Comparison of ENCODE assay signal across 8 cellular contexts in the genomic region with DNA sequence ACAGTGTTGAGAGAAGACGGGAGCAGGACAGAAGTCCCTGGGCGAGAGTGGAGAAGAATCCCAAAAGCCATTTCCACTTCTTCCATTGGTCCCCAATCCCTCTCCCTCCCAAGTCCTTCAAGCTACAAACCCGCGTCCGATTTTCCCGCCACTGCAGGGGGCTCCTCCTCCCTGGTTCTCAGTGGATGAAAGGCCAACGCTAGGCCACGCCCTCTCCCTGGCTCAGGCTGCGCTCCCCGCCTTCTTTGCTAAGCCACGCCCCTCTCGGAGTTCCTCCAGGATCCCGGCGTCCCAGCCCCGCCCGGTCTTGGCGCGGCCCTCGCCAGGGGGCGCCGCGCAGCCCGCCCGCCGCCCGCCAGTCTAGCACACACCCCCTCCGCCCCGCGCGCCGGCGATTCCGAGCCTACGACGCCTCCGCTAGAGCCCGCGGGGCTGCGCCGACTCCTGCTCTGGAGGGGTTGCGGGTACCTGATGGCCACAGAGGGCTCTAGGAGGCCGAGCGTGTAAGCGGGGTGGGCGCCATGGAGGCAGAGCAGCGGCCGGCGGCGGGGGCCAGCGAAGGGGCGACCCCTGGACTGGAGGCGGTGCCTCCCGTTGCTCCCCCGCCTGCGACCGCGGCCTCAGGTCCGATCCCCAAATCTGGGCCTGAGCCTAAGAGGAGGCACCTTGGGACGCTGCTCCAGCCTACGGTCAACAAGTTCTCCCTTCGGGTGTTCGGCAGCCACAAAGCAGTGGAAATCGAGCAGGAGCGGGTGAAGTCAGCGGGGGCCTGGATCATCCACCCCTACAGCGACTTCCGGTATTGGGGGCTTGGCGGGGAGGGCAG. TPM values are rescaled to one million over a fixed set of nuclear protein-coding genes. Genes with fewer than 3 reads are reported as not detected.
A peak's percentile ranks its signal among the peaks of the same experiment; 100 is the strongest.
DNase-seq lines count a peak whose midpoint lies in the region; ATAC-seq, FAIRE-seq and TF ChIP-seq lines count a peak whose summit lies in the region.

A gene (plus strand): TSS at position 394 of the 826 bp plus-strand sequence. CDS start 128 bp downstream, at position 522.

- WGBS in mammary epithelial cell (ENCODE audit: low coverage, missing lambda C conversion rate): 11% methylated on average over 2 of the region's 68 CpGs
- WGBS in small intestine, 3 donors: 1 to 2% (median 1%) methylated on average over 64 to 68 of the region's 68 CpGs

- ATAC-seq in GM18873 (IDR thresholded peaks at IDR 0.05; ENCODE audit: low FRiP score, unreplicated experiment) (peak; percentile 70), HG03139 (IDR thresholded peaks at IDR 0.05; ENCODE audit: unreplicated experiment) (peak; percentile 64)

- FAIRE-seq in small intestine (lab: Jason Lieb, UNC): no peak

- H3K9me3 ChIP-seq in mammary epithelial cell (replicated peaks; ENCODE audit: insufficient read depth, low read length): no peaks in the 10 kb centered on the region
- H3K9me3 ChIP-seq in small intestine (ENCODE audit: control insufficient read depth, low read depth): no peaks in the 10 kb centered on the region

- H4K20me1 ChIP-seq in mammary epithelial cell (ENCODE audit: insufficient read depth, low read length): no peaks in the 10 kb centered on the region

- H3K4me1 ChIP-seq in ACC112 (ENCODE audit: control insufficient read depth, insufficient read depth, low read length, unreplicated experiment) (peaks cover 13% of the 10 kb centered on the region), mammary epithelial cell (ENCODE audit: insufficient read depth, low read length) (peaks cover 20% of the 10 kb centered on the region), small intestine (ENCODE audit: control insufficient read depth in 2 of 2, insufficient read depth in 1 of 2, low read depth in 1 of 2, low read length in 1 of 2) (peaks cover 0 to 3% of the 10 kb centered on the region in 2 donors)

- H3K27ac ChIP-seq in ACC112 (ENCODE audit: low read depth, low read length) (no peak within 1 kb of the TSS), VCaP (peak within 1 kb of the TSS; percentile 79), mammary epithelial cell (ENCODE audit: insufficient read depth, low read depth, low read length) (no peak within 1 kb of the TSS), small intestine (ENCODE audit: low read depth in 1 of 2, low read length in 1 of 2) (no peak within 1 kb of the TSS)

- H3K27me3 ChIP-seq in ACC112 (ENCODE audit: insufficient read depth, low read length): no peaks in the 10 kb centered on the region
- no peaks in the 10 kb centered on the region for H3K27me3 ChIP-seq in mammary epithelial cell (ENCODE audit: insufficient read depth, low read length)
- no peaks in the 10 kb centered on the region for H3K27me3 ChIP-seq in small intestine (ENCODE audit: control insufficient read depth in 2 of 2, insufficient read depth in 2 of 2, low read length in 2 of 2)

- H3K4me2 ChIP-seq in mammary epithelial cell (ENCODE audit: insufficient read depth, low read depth, low read length): peak within 1 kb of the TSS; percentile 96

- H3K4me3 ChIP-seq in ACC112 (ENCODE audit: low read depth, low read length): peak within 1 kb of the TSS; percentile 86
- H3K4me3 ChIP-seq in mammary epithelial cell (replicated peaks in 1 of 3; ENCODE audit: insufficient read depth in 1 of 3, low read depth in 2 of 3, low read length in 3 of 3): peak within 1 kb of the TSS; percentile 47 to 86 (median 68)
- H3K4me3 ChIP-seq in small intestine (ENCODE audit: low read depth in 1 of 2, low read length in 2 of 2): peak within 1 kb of the TSS; percentile 31 to 80

- CTCF ChIA-PET in mammary epithelial cell (lab: Charles Lee; ENCODE audit: low non-redundant PET): interaction anchor here (1.1 kb wide), 1 partner anchor 27 kb away, joined by 5 read pairs; no protein-coding TSS in a partner anchor

- H3K36me3 ChIP-seq in ACC112 (ENCODE audit: insufficient read depth, low read length) (no peaks in the 10 kb centered on the region), mammary epithelial cell (ENCODE audit: insufficient read depth, low read length) (no peaks in the 10 kb centered on the region), small intestine (ENCODE audit: control insufficient read depth in 2 of 2, insufficient read depth in 2 of 2, low read length in 2 of 2) (no peaks in the 10 kb centered on the region)

- peaks cover 7% of the 10 kb centered on the region for H3K79me2 ChIP-seq in ACC112 (ENCODE audit: control insufficient read depth, insufficient read depth, low read length, unreplicated experiment)
- peaks cover 8% of the 10 kb centered on the region for H3K79me2 ChIP-seq in mammary epithelial cell (ENCODE audit: insufficient read depth, low read length)

- dilution Hi-C loops in mammary epithelial cell (cut with HindIII; ENCODE audit: low sequenced_read_pairs): loop anchor here (5.0 kb wide), 1 partner anchor 60 kb away; no protein-coding TSS in a partner anchor

- BruUV-seq in mammary epithelial cell (replicated peaks; lab: Mats Ljungman, UMichigan): no TSS peak

- in situ Hi-C loops in mammary epithelial cell (cut with MboI; ENCODE audit: low sequenced_read_pairs in 2 of 2): loop anchor here in 1 of 2 donors (5.0 kb wide), 1 partner anchor 40 kb away; no protein-coding TSS in a partner anchor

- intact Hi-C loops in mammary epithelial cell (cut with micrococcal nuclease): loop anchor here (1.0 kb wide), 5 partner anchors 27 to 371 kb away; a partner anchor contains a TSS

- TF ChIP-seq CTCF in VCaP (conservative IDR thresholded peaks at IDR 0.05) (peak; percentile 87), mammary epithelial cell (conservative IDR thresholded peaks at IDR 0.05 in 1 of 2, IDR thresholded peaks at IDR 0.05 in 1 of 2; ENCODE audit: extremely low read depth in 1 of 2, insufficient read depth in 1 of 2, low read depth in 1 of 2, low read length in 2 of 2) (peak; percentile 34 to 48)

- peak; percentile 97 for DNase-seq in NCI-H2196 treated with DMSO at 0.1 percent for 48 hours (lab: John Stamatoyannopoulos, UW; ENCODE audit: unreplicated experiment)
- DNase-seq in mammary epithelial cell: peak; percentile 90
- DNase-seq in iPS-NIHi11 (ENCODE audit: low spot score): peak; percentile 96
- peak; percentile 98 for DNase-seq in small intestine

- H3K9ac ChIP-seq in mammary epithelial cell (ENCODE audit: insufficient read depth, low read length): peak within 1 kb of the TSS; percentile 6

- H2AFZ ChIP-seq in ACC112 (ENCODE audit: low read length, unreplicated experiment) (peak within 1 kb of the TSS; percentile 88), mammary epithelial cell (ENCODE audit: low read depth, low read length) (peak within 1 kb of the TSS; percentile 88)

RNA-seq across cellular contexts. Expression of the gene that starts here (rescaled TPM):
- 1 to 10 TPM; 1.3 to 4.8 TPM for total RNA-seq in mammary epithelial cell
- polyA plus RNA-seq in mammary epithelial cell (3.0 TPM), small intestine (10 to 100 TPM in 1 of 3 donors, 1 to 10 TPM in 2; 4.0 to 11.9 (median 4.3) TPM)
- polyA minus RNA-seq in mammary epithelial cell: 10.3 TPM
